Comparison of ENCODE assay signal across 9 cellular contexts in genomic region chr1:95806171-95806570, GRCh38.
"Had no signal": no experiment of that assay in that cellular context is flagged by ENCODE, and none has a peak within 500 bp of the region (broad histone marks: within the 10 kb centered on the region; RNA-seq: fewer than 3 reads in every experiment).

No MANE protein-coding gene starts in this region.

- H3K9ac ChIP-seq: GM23248 had no signal

- H3K36me3 ChIP-seq: HAP-1 had no signal

- H3K4me3 ChIP-seq: GM23248, GM23338, HAP-1 had no signal

- H3K9me3 ChIP-seq: HAP-1 had no signal

- DNase-seq: GM23248, GOT3, H7, H9, HCEC 1CT, HFFc6 had no signal

- H3K27ac ChIP-seq: GM23248 had no signal

- ATAC-seq: GM23338, HCT116 had no signal
